ENCODE assay signal across 23 cellular contexts in the genomic region with DNA sequence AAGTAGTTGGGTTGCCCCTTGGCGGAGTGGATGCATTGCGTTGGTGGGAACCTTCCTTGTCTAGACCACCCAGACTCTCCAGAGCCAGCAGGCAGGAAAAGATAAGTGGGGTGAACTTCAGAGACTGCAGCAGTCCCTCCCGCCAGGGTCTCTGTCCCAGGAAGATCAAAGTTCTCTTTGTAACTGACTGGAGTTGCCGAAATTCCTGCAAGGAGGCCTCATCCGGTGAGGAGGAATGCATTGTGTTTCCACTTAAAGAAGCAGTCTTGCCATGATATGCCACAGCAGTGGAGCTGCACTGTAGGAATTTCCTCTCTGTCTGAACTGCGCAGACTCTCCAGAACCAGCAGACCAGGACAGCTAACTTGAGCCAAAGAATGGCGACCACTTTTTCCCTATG.
"Had no signal": no experiment of that assay in that cellular context is flagged by ENCODE, and none has a peak within 500 bp of the region (broad histone marks: within the 10 kb centered on the region; RNA-seq: fewer than 3 reads in every experiment).

No MANE protein-coding gene starts in this region.

- ATAC-seq: activated T-cell treated with anti-CD3 and anti-CD28 coated beads, Interleukin-2, amount 50 U/mL, for 72 hours; foreskin keratinocyte; left ventricle myocardium superior; mucosa of descending colon; right lobe of liver; stimulated activated naive B cell treated with anti-CD40 and anti-IgM and Interleukin-4, amounts not matched to agents 10 μg/mL and 1 μg/mL and 100 μg/mL, for 72 hours had no signal

- H3K27ac Mint-ChIP-seq: activated CD4-positive, alpha-beta memory T cell treated with anti-CD3 and anti-CD28 coated beads for 36 hours; activated naive CD4-positive, alpha-beta T cell treated with anti-CD3 and anti-CD28 coated beads for 36 hours; activated naive CD8-positive, alpha-beta T cell treated with anti-CD3 and anti-CD28 coated beads, Interleukin-2, amount 10 ng/mL, durations not matched to agents 7 days and 5 days; activated T-cell treated with anti-CD3 and anti-CD28 coated beads, Interleukin-2, amount 50 U/mL, for 72 hours; stimulated activated naive B cell treated with anti-CD40 and anti-IgM and Interleukin-4, amounts not matched to agents 10 μg/mL and 1 μg/mL and 100 μg/mL, for 72 hours had no signal

- H3K9me3 ChIP-seq: right lobe of liver, transverse colon had no signal

- H3K4me1 ChIP-seq: foreskin keratinocyte, right lobe of liver, transverse colon had no signal

- H3K27me3 Mint-ChIP-seq: activated CD4-positive, alpha-beta memory T cell treated with anti-CD3 and anti-CD28 coated beads for 36 hours; activated naive CD8-positive, alpha-beta T cell treated with anti-CD3 and anti-CD28 coated beads, Interleukin-2, amount 10 ng/mL, durations not matched to agents 7 days and 5 days; stimulated activated naive B cell treated with anti-CD40 and anti-IgM and Interleukin-4, amounts not matched to agents 10 μg/mL and 1 μg/mL and 100 μg/mL, for 72 hours had no signal

- H3K4me3 Mint-ChIP-seq: activated CD4-positive, alpha-beta memory T cell treated with anti-CD3 and anti-CD28 coated beads for 36 hours; activated naive CD4-positive, alpha-beta T cell treated with anti-CD3 and anti-CD28 coated beads for 36 hours; activated naive CD8-positive, alpha-beta T cell treated with anti-CD3 and anti-CD28 coated beads, Interleukin-2, amount 10 ng/mL, durations not matched to agents 7 days and 5 days; activated T-cell treated with anti-CD3 and anti-CD28 coated beads, Interleukin-2, amount 50 U/mL, for 72 hours; nephron progenitor cell; stimulated activated naive B cell treated with anti-CD40 and anti-IgM and Interleukin-4, amounts not matched to agents 10 μg/mL and 1 μg/mL and 100 μg/mL, for 72 hours had no signal

- H3K4me1 Mint-ChIP-seq: activated naive CD8-positive, alpha-beta T cell treated with anti-CD3 and anti-CD28 coated beads, Interleukin-2, amount 10 ng/mL, durations not matched to agents 7 days and 5 days; stimulated activated naive B cell treated with anti-CD40 and anti-IgM and Interleukin-4, amounts not matched to agents 10 μg/mL and 1 μg/mL and 100 μg/mL, for 72 hours had no signal

- H3K27me3 ChIP-seq: foreskin keratinocyte, right lobe of liver, transverse colon had no signal

- DNase-seq: activated CD4-positive, alpha-beta memory T cell treated with anti-CD3 and anti-CD28 coated beads for 36 hours; activated CD4-positive, alpha-beta T cell treated with anti-CD3 and anti-CD28 coated beads for 48 hours; activated CD4-positive, CD25-positive, alpha-beta regulatory T cell; activated effector memory CD4-positive, alpha-beta T cell treated with Interleukin-2 at 50 U/mL for 16 hours; activated naive CD4-positive, alpha-beta T cell treated with anti-CD3 and anti-CD28 coated beads for 36 hours; activated naive CD8-positive, alpha-beta T cell treated with anti-CD3 and anti-CD28 coated beads, Interleukin-2, amount 10 ng/mL, durations not matched to agents 7 days and 5 days; activated T-cell treated with anti-CD3 and anti-CD28 coated beads, Interleukin-2, amount 50 U/mL, for 72 hours; amniotic stem cell; cerebellar nuclear complex; effector CD4-positive, alpha-beta T cell; foreskin keratinocyte; left ventricle myocardium superior; mucosa of descending colon; nephron progenitor cell; posterior cingulate gyrus; right lobe of liver; stimulated activated CD4-positive, alpha-beta T cell treated with anti-CD3 and anti-CD28 coated beads, Interleukin-15, amount 100 ng/mL, for 24 hours; stimulated activated CD4-positive, alpha-beta T cell treated with anti-CD3 and anti-CD28 coated beads, Interleukin-2, amount 100 ng/mL, for 48 hours; stimulated activated CD8-positive, alpha-beta memory T cell treated with anti-CD3 and anti-CD28 coated beads, Interleukin-4, amount 100 ng/mL, for 48 hours; stimulated activated naive B cell treated with anti-CD40 and anti-IgM and Interleukin-4, amounts not matched to agents 10 μg/mL and 1 μg/mL and 100 μg/mL, for 72 hours; T-helper 9 cell; transverse colon had no signal

- H3K4me3 ChIP-seq: mucosa of descending colon, right lobe of liver, skin epidermis, transverse colon had no signal

- H3K36me3 ChIP-seq: right lobe of liver, transverse colon had no signal

- H3K27ac ChIP-seq: foreskin keratinocyte, right lobe of liver, skin epidermis, transverse colon had no signal

- H3K36me3 Mint-ChIP-seq: activated CD4-positive, alpha-beta memory T cell treated with anti-CD3 and anti-CD28 coated beads for 36 hours; activated naive CD8-positive, alpha-beta T cell treated with anti-CD3 and anti-CD28 coated beads, Interleukin-2, amount 10 ng/mL, durations not matched to agents 7 days and 5 days; stimulated activated naive B cell treated with anti-CD40 and anti-IgM and Interleukin-4, amounts not matched to agents 10 μg/mL and 1 μg/mL and 100 μg/mL, for 72 hours had no signal
